8 cellular contexts compared by ENCODE assay signal in genomic region chr16:81745704-81746558, GRCh38. TPM values are rescaled to one million over a fixed set of nuclear protein-coding genes. Genes with fewer than 3 reads are reported as not detected.
A peak's percentile ranks its signal among the peaks of the same experiment; 100 is the strongest.
DNase-seq lines count a peak whose midpoint lies in the region; ATAC-seq, FAIRE-seq and TF ChIP-seq lines count a peak whose summit lies in the region.

No MANE protein-coding gene starts in this region.

- no peak for TF ChIP-seq CTCF in activated B cell treated with CpG ODN at 0.5 μM for 24 hours (IDR thresholded peaks at IDR 0.05)
- no peak for TF ChIP-seq CTCF in cardiac fibroblast (IDR thresholded peaks at IDR 0.05; ENCODE audit: low read depth, low read length)
- TF ChIP-seq CTCF in keratinocyte (optimal IDR thresholded peaks at IDR 0.05 in 1 of 3, IDR thresholded peaks at IDR 0.05 in 1 of 3, conservative IDR thresholded peaks at IDR 0.05 in 1 of 3; ENCODE audit: extremely low read depth in 1 of 3, insufficient read depth in 2 of 3, low read length in 3 of 3), result no peak

- CTCF ChIA-PET in activated B cell treated with CpG ODN at 0.5 μM for 24 hours (lab: Charles Lee), result interaction anchor here (0.9 kb wide), 1 partner anchor 10 kb away, joined by 3 read pairs; no protein-coding TSS in a partner anchor

- H3K4me1 ChIP-seq in keratinocyte (ENCODE audit: control insufficient read depth, extremely low read depth, insufficient read depth, low read length), result peaks cover 6% of the 10 kb centered on the region

- H3K79me2 ChIP-seq in keratinocyte (ENCODE audit: control insufficient read depth, insufficient read depth, low read length), result no peaks in the 10 kb centered on the region

- intact Hi-C loops in activated B cell treated with CpG ODN at 0.5 μM for 24 hours (cut with micrococcal nuclease), result no loop called here

- H3K27ac ChIP-seq in keratinocyte (ENCODE audit: control insufficient read depth, insufficient read depth, low read length), result no peak overlapping the region

- peak overlapping the region; percentile 91 for H3K27ac Mint-ChIP-seq in activated B cell treated with CpG ODN at 0.5 μM for 24 hours

- H3K9me1 ChIP-seq in keratinocyte (ENCODE audit: control insufficient read depth, extremely low read depth, insufficient read depth, low read length), result no peaks in the 10 kb centered on the region

- POLR2A ChIA-PET in activated B cell treated with CpG ODN at 0.5 μM for 24 hours (lab: Charles Lee), result interaction anchor here (0.6 to 1.2 kb wide), 2 partner anchors 32 to 72 kb away, joined by 3 to 8 read pairs; no protein-coding TSS in a partner anchor

- H3K4me1 Mint-ChIP-seq in activated B cell treated with CpG ODN at 0.5 μM for 24 hours, result peaks cover 76% of the 10 kb centered on the region

- peak overlapping the region; percentile 96 for H2AFZ ChIP-seq in keratinocyte (ENCODE audit: control insufficient read depth, low read length)

- no peaks in the 10 kb centered on the region for H3K36me3 ChIP-seq in keratinocyte (ENCODE audit: control insufficient read depth in 2 of 2, extremely low read depth in 1 of 2, insufficient read depth in 2 of 2, low read length in 2 of 2)

- no peaks in the 10 kb centered on the region for H3K27me3 Mint-ChIP-seq in activated B cell treated with CpG ODN at 0.5 μM for 24 hours

- H3K9ac ChIP-seq in keratinocyte (ENCODE audit: control insufficient read depth, extremely low read depth, insufficient read depth, low read length), result peak overlapping the region; percentile 45

- peak; percentile 73 for ATAC-seq in GM21529 (IDR thresholded peaks at IDR 0.05; ENCODE audit: unreplicated experiment)
- ATAC-seq in activated B cell treated with CpG ODN at 0.5 μM for 24 hours (ENCODE audit: low read depth), result peak; percentile 77
- ATAC-seq in HG03565 (IDR thresholded peaks at IDR 0.05; ENCODE audit: unreplicated experiment), result no peak

- H3K4me3 ChIP-seq in cardiac fibroblast (replicated peaks in 1 of 2; ENCODE audit: low read depth in 2 of 2, low read length in 2 of 2), result peak overlapping the region; percentile 34 to 36
- peak overlapping the region; percentile 27 to 66 (median 51) for H3K4me3 ChIP-seq in keratinocyte (ENCODE audit: control insufficient read depth in 2 of 3, extremely low read depth in 1 of 3, insufficient read depth in 2 of 3, low read depth in 1 of 3, low read length in 3 of 3)

- peaks cover 9% of the 10 kb centered on the region for H3K36me3 Mint-ChIP-seq in activated B cell treated with CpG ODN at 0.5 μM for 24 hours (ENCODE audit: low read depth)

- DNase-seq in DMS53 treated with DMSO at 0.1 percent for 48 hours (lab: John Stamatoyannopoulos, UW; ENCODE audit: unreplicated experiment), result peak; percentile 25
- DNase-seq in Kasumi-1 (lab: John Stamatoyannopoulos, UW), result peak; percentile 55 to 67
- peak; percentile 68 for DNase-seq in activated B cell treated with CpG ODN at 0.5 μM for 24 hours
- peak; percentile 58 to 61 for DNase-seq in cardiac fibroblast (ENCODE audit: low read depth in 2 of 2)
- DNase-seq in keratinocyte (ENCODE audit: low read depth, low spot score), result no peak
- DNase-seq in stimulated activated CD4-positive, alpha-beta T cell treated with anti-CD3 and anti-CD28 coated beads, Interleukin-15, amount 100 ng/mL, for 24 hours, result peak; percentile 83

- no peaks in the 10 kb centered on the region for H3K9me3 Mint-ChIP-seq in activated B cell treated with CpG ODN at 0.5 μM for 24 hours

- H4K20me1 ChIP-seq in keratinocyte (ENCODE audit: control insufficient read depth, extremely low read depth, insufficient read depth, low read length), result no peaks in the 10 kb centered on the region

- peak; percentile 63 for FAIRE-seq in keratinocyte (lab: Jason Lieb, UNC)

- H3K9me3 ChIP-seq in keratinocyte (ENCODE audit: control insufficient read depth, low read depth, low read length), result no peaks in the 10 kb centered on the region

- peaks cover 3% of the 10 kb centered on the region for H3K27me3 ChIP-seq in keratinocyte (ENCODE audit: control insufficient read depth, extremely low read depth, insufficient read depth, low read length)

- dilution Hi-C loops in keratinocyte (cut with MboI; ENCODE audit: extremely low pct_ligation_motif_present, low sequenced_read_pairs), result no loop called here

- peak overlapping the region; percentile 86 for H3K4me2 ChIP-seq in keratinocyte (ENCODE audit: control insufficient read depth, extremely low read depth, insufficient read depth, low read depth, low read length)

- peak overlapping the region; percentile 83 for H3K4me3 Mint-ChIP-seq in activated B cell treated with CpG ODN at 0.5 μM for 24 hours

RNA-seq across cellular contexts. Expression of gene PLCG2, which starts 33.2 kb away (rescaled TPM):
- 449 and 525 TPM in 2 replicates for total RNA-seq in activated B cell treated with CpG ODN at 0.5 μM for 24 hours
- polyA plus RNA-seq in keratinocyte, result 1.8 to 3.6 TPM (median 3.5 TPM) in 3 replicates
- 1.7 TPM for polyA plus RNA-seq in keratinocyte (2011; ENCODE audit: low read depth)
- polyA plus RNA-seq in keratinocyte (2011; cell fraction: cytosol; rRNA removed), result 2.2 and 2.6 TPM in 2 replicates
- polyA plus RNA-seq in keratinocyte (2011; cell fraction: nucleus; rRNA removed), result 10.0 and 10.1 TPM in 2 replicates
- 1.2 and 1.7 TPM in 2 replicates for polyA plus RNA-seq in keratinocyte (2012; ENCODE audit: low replicate concordance)
- 9.6 to 19.6 TPM (median 12.7 TPM) in 3 replicates for polyA minus RNA-seq in keratinocyte
- polyA minus RNA-seq in keratinocyte (2011; cell fraction: cytosol; rRNA and poly(A)+ RNA removed), result 7.1 TPM
- 7.9 and 9.2 TPM in 2 replicates for polyA minus RNA-seq in keratinocyte (2011; cell fraction: nucleus; rRNA and poly(A)+ RNA removed)
